Comparison of ENCODE assay signal across 21 cellular contexts in genomic region chr1:95033843-95034242, GRCh38. TPM values are rescaled to one million over a fixed set of nuclear protein-coding genes. Genes with fewer than 3 reads are reported as not detected.
A peak's percentile ranks its signal among the peaks of the same experiment; 100 is the strongest.
DNase-seq lines count a peak whose midpoint lies in the region; FAIRE-seq and TF ChIP-seq lines count a peak whose summit lies in the region.
"Had no signal": no experiment of that assay in that cellular context is flagged by ENCODE, and none has a peak within 500 bp of the region (broad histone marks: within the 10 kb centered on the region; RNA-seq: fewer than 3 reads in every experiment).

No MANE protein-coding gene starts in this region.

- H2AFZ ChIP-seq in astrocyte (ENCODE audit: low read depth, low read length), result no peak overlapping the region

- no peaks in the 10 kb centered on the region for H4K20me1 ChIP-seq in astrocyte (ENCODE audit: insufficient read depth, low read length)
- H4K20me1 ChIP-seq: BLaER1 treated with 17β-estradiol and CSF1 and Interleukin-3, amounts not matched to agents 10 nM and 100 nM had no signal

- TF ChIP-seq CTCF in astrocyte (IDR thresholded peaks at IDR 0.05; ENCODE audit: insufficient read depth, low read depth, low read length) (no peak), RWPE1 (conservative IDR thresholded peaks at IDR 0.05; ENCODE audit: low read depth) (no peak)

- H3K4me3 Mint-ChIP-seq in astrocyte (ENCODE audit: unreplicated experiment), result no peak overlapping the region
- H3K4me3 Mint-ChIP-seq in activated naive CD4-positive, alpha-beta T cell treated with anti-CD3 and anti-CD28 coated beads for 36 hours, result no peak overlapping the region

- FAIRE-seq in RCC 7860 (lab: Jason Lieb, UNC) (no peak), astrocyte (lab: Jason Lieb, UNC) (no peak)
- FAIRE-seq: GM12892 had no signal

- H3K27ac Mint-ChIP-seq in astrocyte (ENCODE audit: unreplicated experiment), result no peak overlapping the region
- H3K27ac Mint-ChIP-seq in activated naive CD4-positive, alpha-beta T cell treated with anti-CD3 and anti-CD28 coated beads for 36 hours, result no peak overlapping the region

- CTCF ChIA-PET in activated naive CD4-positive, alpha-beta T cell treated with anti-CD3 and anti-CD28 coated beads for 36 hours (lab: Charles Lee), result interaction anchor here (1.0 to 1.7 kb wide), 2 partner anchors 10 to 179 kb away, joined by 4 to 5 read pairs; no protein-coding TSS in a partner anchor
- CTCF ChIA-PET in RWPE1 (lab: Yijun Ruan, JAX), result interaction anchor here (1.4 kb wide), 1 partner anchor 9 kb away, joined by 3 read pairs; no protein-coding TSS in a partner anchor

- peaks cover 9% of the 10 kb centered on the region for H3K9me3 Mint-ChIP-seq in astrocyte (ENCODE audit: unreplicated experiment)
- H3K9me3 Mint-ChIP-seq in activated naive CD4-positive, alpha-beta T cell treated with anti-CD3 and anti-CD28 coated beads for 36 hours, result peaks cover 4% of the 10 kb centered on the region

- DNase-seq in COLO829 (ENCODE audit: low spot score) (peak; percentile 3), RCC 7860 (ENCODE audit: low spot score) (peak; percentile 16), astrocyte (ENCODE audit: low read depth) (peak; percentile 63), foreskin melanocyte (peak; percentile 63), hepatic stellate cell (ENCODE audit: low spot score) (no peak), RWPE1 (ENCODE audit: low spot score) (no peak), mucosa of gallbladder (ENCODE audit: low spot score) (no peak)
- DNase-seq in activated naive CD4-positive, alpha-beta T cell treated with anti-CD3 and anti-CD28 coated beads for 36 hours, result no peak
- DNase-seq: 8988T, DND-41, GF-D8, Karpas-422, MG63, NCI-H1092 treated with DMSO at 0.1 percent for 48 hours, NCI-H1694 treated with DMSO at 0.1 percent for 48 hours, NCI-H2107, NCI-H345, NCI-H748 treated with DMSO at 0.1 percent for 48 hours had no signal

- peak overlapping the region; percentile 86 for H3K27ac ChIP-seq in astrocyte (ENCODE audit: low read depth, low read length)
- H3K27ac ChIP-seq in RWPE1, result no peak overlapping the region
- H3K27ac ChIP-seq: BLaER1 treated with 17β-estradiol and CSF1 and Interleukin-3, amounts not matched to agents 10 nM and 100 nM; SK-N-MC had no signal

- H3K36me3 Mint-ChIP-seq in astrocyte (ENCODE audit: low read depth, unreplicated experiment), result peaks cover 6% of the 10 kb centered on the region
- H3K36me3 Mint-ChIP-seq in activated naive CD4-positive, alpha-beta T cell treated with anti-CD3 and anti-CD28 coated beads for 36 hours (ENCODE audit: low read depth), result peaks cover 2% of the 10 kb centered on the region

- intact Hi-C loops in activated naive CD4-positive, alpha-beta T cell treated with anti-CD3 and anti-CD28 coated beads for 36 hours (cut with micrococcal nuclease), result no loop called here

- no peak overlapping the region for H3K9ac ChIP-seq in astrocyte (ENCODE audit: low read length)
- H3K9ac ChIP-seq: BLaER1 treated with 17β-estradiol and CSF1 and Interleukin-3, amounts not matched to agents 10 nM and 100 nM had no signal

- peaks cover 26% of the 10 kb centered on the region for H3K4me1 ChIP-seq in astrocyte (ENCODE audit: insufficient read depth, low read length)
- H3K4me1 ChIP-seq: BLaER1 treated with 17β-estradiol and CSF1 and Interleukin-3, amounts not matched to agents 10 nM and 100 nM had no signal

- POLR2A ChIA-PET in RWPE1 (lab: Yijun Ruan, JAX; ENCODE audit: low non-redundant PET), result no interaction called here

- no peaks in the 10 kb centered on the region for H3K27me3 ChIP-seq in astrocyte (ENCODE audit: insufficient read depth, low read length)
- H3K27me3 ChIP-seq: BLaER1 treated with 17β-estradiol and CSF1 and Interleukin-3, amounts not matched to agents 10 nM and 100 nM; MG63 had no signal

- H3K9me3 ChIP-seq in astrocyte (ENCODE audit: insufficient read depth, low read depth, low read length), result peaks cover 4% of the 10 kb centered on the region

- no peak overlapping the region for H3K4me3 ChIP-seq in astrocyte (ENCODE audit: insufficient read depth, low read depth, low read length)
- H3K4me3 ChIP-seq: BLaER1 treated with 17β-estradiol and CSF1 and Interleukin-3, amounts not matched to agents 10 nM and 100 nM; MG63; SK-N-MC had no signal

- peaks cover 2% of the 10 kb centered on the region for H3K4me1 Mint-ChIP-seq in astrocyte (ENCODE audit: low read depth, unreplicated experiment)
- no peaks in the 10 kb centered on the region for H3K4me1 Mint-ChIP-seq in activated naive CD4-positive, alpha-beta T cell treated with anti-CD3 and anti-CD28 coated beads for 36 hours (ENCODE audit: low read depth)

- no peaks in the 10 kb centered on the region for H3K27me3 Mint-ChIP-seq in astrocyte (ENCODE audit: low read depth, unreplicated experiment)
- no peaks in the 10 kb centered on the region for H3K27me3 Mint-ChIP-seq in activated naive CD4-positive, alpha-beta T cell treated with anti-CD3 and anti-CD28 coated beads for 36 hours (ENCODE audit: low read depth)

- no peaks in the 10 kb centered on the region for H3K36me3 ChIP-seq in astrocyte (ENCODE audit: insufficient read depth, low read length)

- no peaks in the 10 kb centered on the region for H3K79me2 ChIP-seq in astrocyte (ENCODE audit: insufficient read depth, low read length)

- H3K4me2 ChIP-seq in astrocyte (ENCODE audit: low read length), result peak overlapping the region; percentile 16
- H3K4me2 ChIP-seq: BLaER1 treated with 17β-estradiol and CSF1 and Interleukin-3, amounts not matched to agents 10 nM and 100 nM had no signal

RNA-seq across cellular contexts. Expression of gene ALG14, which starts 38.9 kb away (rescaled TPM):
- total RNA-seq in astrocyte (6.9 and 8.1 TPM in 2 replicates), mucosa of gallbladder (8.5 TPM)
- total RNA-seq in activated naive CD4-positive, alpha-beta T cell treated with anti-CD3 and anti-CD28 coated beads for 36 hours, result 1 to 10 TPM; 4.1 to 6.2 TPM

Comparison
In these comparisons a context has a peak if more than half of its experiments do, and no peak if none do; other contexts are left out.
1. DNase-seq: peak in COLO829 (single experiment), RCC 7860 (single experiment), astrocyte (single experiment) and foreskin melanocyte (single experiment); none in hepatic stellate cell (single experiment), activated naive CD4-positive, alpha-beta T cell treated with anti-CD3 and anti-CD28 coated beads for 36 hours (single experiment), RWPE1 (single experiment) and mucosa of gallbladder (single experiment).